16 cellular contexts compared by ENCODE assay signal in the genomic region with DNA sequence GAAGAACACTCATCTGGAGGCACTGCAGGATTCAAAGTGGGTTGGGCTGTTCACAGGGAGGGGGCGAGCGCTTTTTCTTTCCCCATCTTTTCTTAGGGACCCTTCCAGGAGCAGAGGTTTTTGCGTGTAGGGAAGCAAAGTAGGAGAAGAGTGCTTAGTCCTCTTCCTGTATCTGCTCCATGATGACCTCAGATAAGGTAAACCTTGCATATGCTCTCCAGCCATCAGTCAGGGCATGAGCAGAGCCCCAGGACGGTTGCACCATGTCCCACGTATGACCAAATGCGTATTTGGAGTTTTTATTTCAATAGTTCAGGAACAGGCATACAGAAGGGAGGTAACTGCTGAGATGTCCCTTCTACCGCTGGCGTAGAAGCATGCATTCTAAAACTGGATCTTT.
DNase-seq lines count a peak whose midpoint lies in the region; ATAC-seq, FAIRE-seq and TF ChIP-seq lines count a peak whose summit lies in the region.
"Had no signal": no experiment of that assay in that cellular context is flagged by ENCODE, and none has a peak within 500 bp of the region (broad histone marks: within the 10 kb centered on the region; RNA-seq: fewer than 3 reads in every experiment).

No MANE protein-coding gene starts in this region.

- no peak overlapping the region for H2BK5ac ChIP-seq in trophoblast cell (ENCODE audit: low read depth, low read length, poor library complexity)

- H2BK120ac ChIP-seq in trophoblast cell (ENCODE audit: insufficient read depth, low read length, poor library complexity): no peak overlapping the region

- H3K9ac ChIP-seq in PC-3 (ENCODE audit: low read length): no peak overlapping the region
- no peak overlapping the region for H3K9ac ChIP-seq in trophoblast cell (ENCODE audit: low read length)

- TF ChIP-seq RAD21 in A549 (conservative IDR thresholded peaks at IDR 0.05 in 1 of 2, IDR thresholded peaks at IDR 0.05 in 1 of 2): no peak

- H2BK12ac ChIP-seq in trophoblast cell (ENCODE audit: low read length): no peak overlapping the region

- TF ChIP-seq EP300 in A549 (IDR thresholded peaks at IDR 0.05): no peak

- H3K27me3 ChIP-seq in PC-3 (ENCODE audit: low read length): no peaks in the 10 kb centered on the region
- H3K27me3 ChIP-seq in trophoblast cell (ENCODE audit: insufficient read depth, low read length): no peaks in the 10 kb centered on the region
- H3K27me3 ChIP-seq in SJCRH30: no peaks in the 10 kb centered on the region
- H3K27me3 ChIP-seq: body of pancreas had no signal

- intact Hi-C loops in PC-3 (cut with micrococcal nuclease): no loop called here

- H3K9me3 ChIP-seq in A549 (no peaks in the 10 kb centered on the region), PC-3 (ENCODE audit: low read length) (no peaks in the 10 kb centered on the region), trophoblast cell (ENCODE audit: insufficient read depth, low read depth, low read length) (no peaks in the 10 kb centered on the region), SJCRH30 (replicated peaks) (no peaks in the 10 kb centered on the region)
- H3K9me3 ChIP-seq: body of pancreas had no signal

- H4K8ac ChIP-seq in trophoblast cell (ENCODE audit: low read depth, low read length): no peak overlapping the region

- H3K4ac ChIP-seq in trophoblast cell (ENCODE audit: low read depth, low read length): no peak overlapping the region

- no peak overlapping the region for H3K18ac ChIP-seq in trophoblast cell (ENCODE audit: low read length)

- WGBS in A549 (ENCODE audit: missing lambda C conversion rate): 56% methylated on average over 8 of the region's 8 CpGs
- no CpG with 5 or more reads among the region's 8 CpGs for WGBS in trophoblast cell (ENCODE audit: extremely low coverage, insufficient coverage, insufficient read length)

- BruUV-seq in PC-3 (replicated peaks; lab: Mats Ljungman, UMichigan): no TSS peak

- H3K27ac ChIP-seq in A549 (no peak overlapping the region), PC-3 (ENCODE audit: low read length) (no peak overlapping the region), trophoblast cell (ENCODE audit: low read depth, low read length) (peak overlapping the region; percentile 22), SJCRH30 (no peak overlapping the region)

- H4K20me1 ChIP-seq in PC-3 (ENCODE audit: low read length): no peaks in the 10 kb centered on the region

- no peaks in the 10 kb centered on the region for H3F3A ChIP-seq in PC-3 (ENCODE audit: low read length, unreplicated experiment)

- peak overlapping the region; percentile 36; the same call in 1 of the 2 replicates for H2AFZ ChIP-seq in PC-3 (ENCODE audit: low read length)
- H2AFZ ChIP-seq in trophoblast cell (ENCODE audit: insufficient read depth, low read length, poor library complexity): no peak overlapping the region

- no peak overlapping the region for H2AK5ac ChIP-seq in trophoblast cell (ENCODE audit: low read length)

- TF ChIP-seq POLR2A in A549 (IDR thresholded peaks at IDR 0.05; ENCODE audit: low read length): no peak

- CTCF ChIA-PET in A549 (lab: Yijun Ruan, JAX) (interaction anchor here (1.0 to 1.5 kb wide), 3 partner anchors 13 to 21 kb away, joined by 3 to 8 read pairs (median 4); no protein-coding TSS in a partner anchor), PC-3 (lab: Charles Lee) (interaction anchor here (0.5 to 2.3 kb wide), 4 partner anchors 13 to 469 kb away, joined by 3 to 23 read pairs (median 10); no protein-coding TSS in a partner anchor)

- H3K79me1 ChIP-seq in trophoblast cell (ENCODE audit: low read length): peaks cover 2% of the 10 kb centered on the region

- H3K36me3 ChIP-seq in PC-3 (ENCODE audit: low read depth, low read length) (no peaks in the 10 kb centered on the region), trophoblast cell (ENCODE audit: control insufficient read depth in 1 of 2, insufficient read depth in 2 of 2, low read length in 2 of 2) (no peaks in the 10 kb centered on the region), SJCRH30 (no peaks in the 10 kb centered on the region)

- DNase-seq in A549 (ENCODE audit: low read depth in 1 of 2, low spot score in 1 of 2) (no peak), PC-3 (no peak), fibroblast of the aortic adventitia (ENCODE audit: low read depth) (no peak), trophoblast cell (no peak), HCEC 1CT (no peak), NCI-H446 treated with DMSO at 0.1 percent for 48 hours (lab: John Stamatoyannopoulos, UW) (no peak), SJCRH30 (no peak)
- DNase-seq: activated CD8-positive, alpha-beta memory T cell treated with anti-CD3 and anti-CD28 coated beads for 24 hours; activated effector memory CD4-positive, alpha-beta T cell treated with anti-CD3 and anti-CD28 coated beads, Interleukin-2, amount 50 U/mL, for 16 hours; effector CD8-positive, alpha-beta T cell had no signal

- TF ChIP-seq CTCF in A549 (IDR thresholded peaks at IDR 0.05) (no peak), PC-3 (conservative IDR thresholded peaks at IDR 0.05; ENCODE audit: low read depth, low read length) (no peak), fibroblast of the aortic adventitia (IDR thresholded peaks at IDR 0.05; ENCODE audit: insufficient read depth, low read length) (no peak)

- H3K4me2 ChIP-seq in A549 (peak overlapping the region; percentile 56), PC-3 (ENCODE audit: low read length) (peak overlapping the region; percentile 75), trophoblast cell (ENCODE audit: low read length) (peak overlapping the region; percentile 8)

- H3K14ac ChIP-seq in trophoblast cell (ENCODE audit: low read length): no peak overlapping the region

- H4K91ac ChIP-seq in trophoblast cell (ENCODE audit: low read depth, low read length): no peak overlapping the region

- no peaks in the 10 kb centered on the region for H3K9me2 ChIP-seq in PC-3 (replicated peaks; ENCODE audit: low read length)

- no peak for FAIRE-seq in A549 (lab: Jason Lieb, UNC)
- FAIRE-seq: HepG2, islet of Langerhans, TTC549 had no signal

- no peak overlapping the region for H3K23ac ChIP-seq in trophoblast cell (ENCODE audit: low read length)

- H4K12ac ChIP-seq in trophoblast cell (ENCODE audit: low read depth, low read length): no peak overlapping the region

- H3K4me3 ChIP-seq in A549: no peak overlapping the region
- peak overlapping the region; percentile 38 for H3K4me3 ChIP-seq in PC-3 (ENCODE audit: low read length)
- H3K4me3 ChIP-seq in fibroblast of the aortic adventitia (ENCODE audit: low read depth, low read length): peak overlapping the region; percentile 34
- H3K4me3 ChIP-seq in trophoblast cell (ENCODE audit: low read depth, low read length): no peak overlapping the region
- H3K4me3 ChIP-seq in SJCRH30: no peak overlapping the region
- H3K4me3 ChIP-seq: body of pancreas had no signal

- POLR2A ChIA-PET in A549 (lab: Yijun Ruan, JAX): no interaction called here
- POLR2A ChIA-PET in PC-3 (lab: Charles Lee; ENCODE audit: unreplicated experiment): no interaction called here

- H3K4me1 ChIP-seq in A549 (peaks cover 10% of the 10 kb centered on the region; the same call in 2 of the 3 replicates), PC-3 (ENCODE audit: insufficient read depth, low read length) (peaks cover 19% of the 10 kb centered on the region), trophoblast cell (ENCODE audit: control insufficient read depth in 1 of 2, insufficient read depth in 2 of 2, low read length in 2 of 2) (peaks cover 13% of the 10 kb centered on the region in 2 experiments), SJCRH30 (peaks cover 17% of the 10 kb centered on the region)

- no peak for ATAC-seq in A549
- ATAC-seq in PC-3: peak; percentile 19
- no peak for ATAC-seq in GM18519 (IDR thresholded peaks at IDR 0.05; ENCODE audit: low FRiP score, unreplicated experiment)
- ATAC-seq: HepG2; stimulated activated effector memory CD8-positive, alpha-beta T cell treated with anti-CD3 and anti-CD28 coated beads, Interleukin-12 subunit alpha, Interleukin-12 subunit beta, amount 100 ng/mL, for 72 hours had no signal

- H3K79me2 ChIP-seq in PC-3 (ENCODE audit: low read length): no peaks in the 10 kb centered on the region
- H3K79me2 ChIP-seq in trophoblast cell (ENCODE audit: control insufficient read depth, insufficient read depth, low read length, poor library complexity): no peaks in the 10 kb centered on the region

TF ChIP-seq in A549, 52 proteins besides CTCF, POLR2A, EP300 and RAD21:
- TF ChIP-seq RCOR1 (IDR thresholded peaks at IDR 0.05; ENCODE audit: low read depth, low read length) (no peak), BCL3 (IDR thresholded peaks at IDR 0.05) (no peak), HOXB5 (CRISPR knock-in tag; IDR thresholded peaks at IDR 0.05) (no peak), NFE2L2 (conservative IDR thresholded peaks at IDR 0.05; ENCODE audit: low read length) (no peak), FOSL2 (IDR thresholded peaks at IDR 0.05) (no peak), FOSL2 (CRISPR knock-in tag; IDR thresholded peaks at IDR 0.05) (no peak), HDAC2 (IDR thresholded peaks at IDR 0.05) (no peak), GATA3 (IDR thresholded peaks at IDR 0.05; ENCODE audit: borderline replicate concordance) (no peak), ATOH8 (CRISPR knock-in tag; IDR thresholded peaks at IDR 0.05; ENCODE audit: low read depth) (no peak)

Comparison
In these comparisons a context has a peak if more than half of its experiments do, and no peak if none do; other contexts are left out.
1. H3K4me2 ChIP-seq: peak in every context shown above with its lines; median percentile 75 in PC-3; 56 in A549; 8 in trophoblast cell.
2. H3K4me3 ChIP-seq: peak in PC-3 (single experiment) and fibroblast of the aortic adventitia (single experiment); none in A549 (single experiment), trophoblast cell (single experiment) and SJCRH30 (single experiment).